ENCODE assay signal across 8 cellular contexts in the genomic region with DNA sequence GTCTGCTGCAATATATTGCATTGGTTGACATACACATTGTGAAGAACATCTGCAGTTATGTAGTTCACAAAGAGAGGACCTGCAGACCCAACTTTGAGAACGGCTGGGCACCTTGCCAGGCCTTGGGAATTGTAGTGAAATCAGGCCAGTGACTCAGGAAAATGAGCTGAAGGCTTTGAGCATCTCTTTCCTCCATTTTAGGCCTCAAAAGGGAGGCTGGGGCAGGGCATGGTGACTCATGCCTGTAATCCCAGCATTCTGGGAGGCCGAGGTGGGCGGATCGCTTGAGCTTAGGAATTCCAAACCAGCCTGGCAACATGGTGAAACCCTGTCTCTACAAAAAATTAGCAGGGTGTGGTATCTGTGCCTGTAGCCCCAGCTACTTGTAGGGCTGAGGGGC. TPM values are rescaled to one million over a fixed set of nuclear protein-coding genes. Genes with fewer than 3 reads are reported as not detected.
DNase-seq lines count a peak whose midpoint lies in the region; ATAC-seq and TF ChIP-seq lines count a peak whose summit lies in the region.

No MANE protein-coding gene starts in this region.

- no peak for TF ChIP-seq EP300 in esophagus muscularis mucosa (IDR thresholded peaks at IDR 0.05)

- TF ChIP-seq POLR2A in esophagus muscularis mucosa (IDR thresholded peaks at IDR 0.05; ENCODE audit: low read depth), result no peak

- TF ChIP-seq CTCF in esophagus muscularis mucosa (IDR thresholded peaks at IDR 0.05), result no peak

- no peak for ATAC-seq in GM21360 (IDR thresholded peaks at IDR 0.05; ENCODE audit: unreplicated experiment)

- H3K27me3 Mint-ChIP-seq in activated CD4-positive, alpha-beta T cell treated with anti-CD3 and anti-CD28 coated beads, Interleukin-2, amount 10 ng/mL, durations not matched to agents 24 days and 14 days, result no peaks in the 10 kb centered on the region

- peak overlapping the region; percentile 61 to 91 (median 75) for H3K4me3 ChIP-seq in esophagus muscularis mucosa

- no peaks in the 10 kb centered on the region for H3K9me3 Mint-ChIP-seq in activated CD4-positive, alpha-beta T cell treated with anti-CD3 and anti-CD28 coated beads, Interleukin-2, amount 10 ng/mL, durations not matched to agents 24 days and 14 days

- H3K4me1 Mint-ChIP-seq in activated CD4-positive, alpha-beta T cell treated with anti-CD3 and anti-CD28 coated beads, Interleukin-2, amount 10 ng/mL, durations not matched to agents 24 days and 14 days, result peaks cover 19% of the 10 kb centered on the region

- no peak for DNase-seq in activated CD4-positive, alpha-beta T cell treated with anti-CD3 and anti-CD28 coated beads, Interleukin-2, amount 10 ng/mL, durations not matched to agents 24 days and 14 days
- no peak for DNase-seq in activated CD4-positive, alpha-beta T cell treated with anti-CD3 and anti-CD28 coated beads for 1 hour
- DNase-seq in SK-MEL-5 (ENCODE audit: low read depth, low spot score) (peak; percentile 58), esophagus muscularis mucosa (ENCODE audit: extremely low spot score) (no peak), non-pigmented ciliary epithelial cell (ENCODE audit: low read depth) (peak; percentile 62), NCI-H187 (lab: John Stamatoyannopoulos, UW) (no peak)
- DNase-seq in stimulated activated CD4-positive, alpha-beta T cell treated with anti-CD3 and anti-CD28 coated beads, Interleukin-2, amount 100 ng/mL, for 48 hours, result no peak

- H3K27ac Mint-ChIP-seq in activated CD4-positive, alpha-beta T cell treated with anti-CD3 and anti-CD28 coated beads, Interleukin-2, amount 10 ng/mL, durations not matched to agents 24 days and 14 days, result peak overlapping the region; percentile 65

- peak overlapping the region in 1 of 4 donors; percentile 93 for H3K27ac ChIP-seq in esophagus muscularis mucosa (replicated peaks in 1 of 4)

- in situ Hi-C loops in SK-MEL-5 (cut with HindIII; ENCODE audit: low pct_unique_long_range_greater_than_20kb, low sequenced_read_pairs), result no loop called here

- H3K9me3 ChIP-seq in esophagus muscularis mucosa, result no peaks in the 10 kb centered on the region

- H3K36me3 ChIP-seq in esophagus muscularis mucosa, result peaks cover 0 to 11% (median 8%) of the 10 kb centered on the region in 4 donors

- peaks cover 23% of the 10 kb centered on the region for H3K36me3 Mint-ChIP-seq in activated CD4-positive, alpha-beta T cell treated with anti-CD3 and anti-CD28 coated beads, Interleukin-2, amount 10 ng/mL, durations not matched to agents 24 days and 14 days (ENCODE audit: low read depth)

- peak overlapping the region; percentile 95 for H3K4me3 Mint-ChIP-seq in activated CD4-positive, alpha-beta T cell treated with anti-CD3 and anti-CD28 coated beads, Interleukin-2, amount 10 ng/mL, durations not matched to agents 24 days and 14 days

- 74% methylated on average over 4 of the region's 4 CpGs for WGBS in esophagus muscularis mucosa

- intact Hi-C loops in activated CD4-positive, alpha-beta T cell treated with anti-CD3 and anti-CD28 coated beads, Interleukin-2, amount 10 ng/mL, durations not matched to agents 24 days and 14 days (cut with micrococcal nuclease), result loop anchor here (2.0 kb wide), 1 partner anchor 35 kb away; no protein-coding TSS in a partner anchor
- intact Hi-C loops in esophagus muscularis mucosa (cut with DNase I), result loop anchor here (2.0 kb wide), 1 partner anchor 93 kb away; a partner anchor contains a TSS

- H3K4me1 ChIP-seq in esophagus muscularis mucosa, result peaks cover 22 to 47% (median 29%) of the 10 kb centered on the region in 4 donors

- H3K27me3 ChIP-seq in esophagus muscularis mucosa, result no peaks in the 10 kb centered on the region

RNA-seq across cellular contexts. Expression of a gene that starts 1.4 kb away (rescaled TPM):
- 13.5 and 15.6 TPM in 2 replicates for total RNA-seq in activated CD4-positive, alpha-beta T cell treated with anti-CD3 and anti-CD28 coated beads, Interleukin-2, amount 10 ng/mL, durations not matched to agents 24 days and 14 days
- total RNA-seq in SK-MEL-5 (2014; rRNA removed; shearing (Covaris generic)), result 14.8 and 17.9 TPM in 2 replicates
- polyA plus RNA-seq in SK-MEL-5 (2015; cell fraction: cytosol; rRNA removed), result 10.6 and 18.8 TPM in 2 replicates
- polyA plus RNA-seq in SK-MEL-5 (2015; cell fraction: nucleus; rRNA removed), result 20.2 and 21.1 TPM in 2 replicates
- total RNA-seq in esophagus muscularis mucosa, result 1 to 10 TPM; 5.0 to 8.4 (median 6.1) TPM

Comparison
In these comparisons a context has a peak if more than half of its experiments do, and no peak if none do; other contexts are left out.
1. DNase-seq: peak in SK-MEL-5 (single experiment) and non-pigmented ciliary epithelial cell (single experiment); none in activated CD4-positive, alpha-beta T cell treated with anti-CD3 and anti-CD28 coated beads, Interleukin-2, amount 10 ng/mL, durations not matched to agents 24 days and 14 days (single experiment), activated CD4-positive, alpha-beta T cell treated with anti-CD3 and anti-CD28 coated beads for 1 hour (single experiment), esophagus muscularis mucosa (single experiment), stimulated activated CD4-positive, alpha-beta T cell treated with anti-CD3 and anti-CD28 coated beads, Interleukin-2, amount 100 ng/mL, for 48 hours (0 of 2) and NCI-H187 (0 of 2).